8 cellular contexts compared by ENCODE assay signal in the genomic region with DNA sequence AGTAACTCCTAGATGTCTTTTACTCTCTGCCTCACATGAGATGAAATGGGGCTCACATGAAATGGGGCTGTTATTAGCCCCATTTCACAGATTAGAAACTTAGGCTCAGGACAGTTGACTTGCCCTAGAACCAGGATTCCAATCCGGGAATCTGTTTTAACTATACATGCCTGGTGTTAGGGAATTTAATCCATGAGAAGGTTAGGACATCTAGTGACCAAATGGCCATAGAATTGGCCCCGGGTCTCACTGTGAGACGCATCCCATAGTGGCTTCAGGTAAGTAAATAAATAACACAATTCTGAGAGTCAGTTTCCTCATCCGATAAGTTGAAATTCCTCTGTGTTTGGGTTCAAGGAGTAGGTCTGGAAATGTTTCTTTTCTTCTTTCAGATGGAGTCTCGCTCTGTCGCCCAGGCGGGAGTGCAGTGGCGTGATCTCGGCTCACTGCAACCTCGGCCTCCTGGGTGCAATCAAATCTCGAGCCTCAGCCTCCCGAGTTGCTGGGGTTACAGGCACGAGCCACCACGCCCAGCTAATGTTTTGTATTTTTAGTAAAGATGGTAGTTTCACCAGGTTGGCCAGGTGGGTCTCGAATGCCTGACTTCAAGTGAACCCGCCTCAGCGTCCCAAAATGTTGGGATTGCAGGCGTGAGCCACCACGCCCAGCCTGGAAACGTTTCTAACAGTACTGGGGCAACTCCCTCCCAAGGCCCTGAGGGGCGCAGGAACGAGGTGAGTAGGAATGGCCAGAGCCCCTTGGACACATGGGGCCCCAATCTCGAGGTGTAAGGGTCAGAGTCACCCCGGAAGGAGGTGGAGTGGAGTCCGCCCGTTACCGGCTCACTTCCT. TPM values are rescaled to one million over a fixed set of nuclear protein-coding genes. Genes with fewer than 3 reads are reported as not detected.
A peak's percentile ranks its signal among the peaks of the same experiment; 100 is the strongest.
DNase-seq lines count a peak whose midpoint lies in the region; ATAC-seq and TF ChIP-seq lines count a peak whose summit lies in the region.

No MANE protein-coding gene starts in this region.

- WGBS in esophagus muscularis mucosa: 65% methylated on average over 27 of the region's 27 CpGs

- H3K27me3 Mint-ChIP-seq in osteocyte (ENCODE audit: unreplicated experiment): no peaks in the 10 kb centered on the region

- peak overlapping the region; percentile 81 to 97 (median 88) for H3K4me3 ChIP-seq in esophagus muscularis mucosa

- H3K4me3 Mint-ChIP-seq in osteocyte (ENCODE audit: unreplicated experiment): peak overlapping the region; percentile 98

- TF ChIP-seq CTCF in esophagus muscularis mucosa (IDR thresholded peaks at IDR 0.05): no peak
- no peak for TF ChIP-seq CTCF in osteocyte (IDR thresholded peaks at IDR 0.05)

- H3K27me3 ChIP-seq in esophagus muscularis mucosa: peaks cover 0 to 1% (median 0%) of the 10 kb centered on the region in 4 donors

- no peak for TF ChIP-seq POLR2A in esophagus muscularis mucosa (IDR thresholded peaks at IDR 0.05; ENCODE audit: low read depth)

- H3K36me3 ChIP-seq in esophagus muscularis mucosa: peaks cover 13 to 18% (median 15%) of the 10 kb centered on the region in 4 donors

- H3K9me3 ChIP-seq in esophagus muscularis mucosa: no peaks in the 10 kb centered on the region

- H3K4me1 Mint-ChIP-seq in osteocyte (ENCODE audit: unreplicated experiment): peaks cover 33% of the 10 kb centered on the region

- peaks cover 6% of the 10 kb centered on the region for H3K36me3 Mint-ChIP-seq in osteocyte (ENCODE audit: unreplicated experiment)

- no peaks in the 10 kb centered on the region for H3K9me3 Mint-ChIP-seq in osteocyte (ENCODE audit: unreplicated experiment)

- no peak for TF ChIP-seq EP300 in esophagus muscularis mucosa (IDR thresholded peaks at IDR 0.05)

- H3K4me1 ChIP-seq in esophagus muscularis mucosa: peaks cover 22 to 44% (median 36%) of the 10 kb centered on the region in 4 donors

- ATAC-seq in GM18502 (IDR thresholded peaks at IDR 0.05; ENCODE audit: poor library complexity, unreplicated experiment): no peak

- H3K27ac ChIP-seq in esophagus muscularis mucosa (replicated peaks in 1 of 4): peak overlapping the region; percentile 95 to 97 (median 96)

- H3K27ac Mint-ChIP-seq in osteocyte (ENCODE audit: unreplicated experiment): peak overlapping the region; percentile 100

- intact Hi-C loops in esophagus muscularis mucosa (cut with DNase I): no loop called here

- DNase-seq in activated CD8-positive, alpha-beta memory T cell treated with anti-CD3 and anti-CD28 coated beads for 24 hours: peak; percentile 76
- no peak for DNase-seq in activated CD8-positive, alpha-beta memory T cell treated with anti-CD3 and anti-CD28 coated beads, Interleukin-2, amount 50 U/mL, for 4 hours
- peak; percentile 28 for DNase-seq in UCSD-AML1 (lab: John Stamatoyannopoulos, UW; ENCODE audit: unreplicated experiment)
- no peak for DNase-seq in esophagus muscularis mucosa (ENCODE audit: extremely low spot score)
- no peak for DNase-seq in osteocyte (ENCODE audit: extremely low spot score, unreplicated experiment)
- DNase-seq in GOT3 (lab: John Stamatoyannopoulos, UW): no peak
- no peak for DNase-seq in NCI-H1436 treated with DMSO at 0.1 percent for 48 hours (lab: John Stamatoyannopoulos, UW)

RNA-seq across cellular contexts. Expression of a gene that starts 1.2 kb away (rescaled TPM):
- 10 to 100 TPM; 15.0 to 28.4 (median 21.7) TPM for total RNA-seq in esophagus muscularis mucosa
- 15.2 and 15.5 TPM in 2 replicates for total RNA-seq in osteocyte

RNA-seq across cellular contexts. Expression of a gene that starts 4.7 kb away (rescaled TPM):
- 10 to 100 TPM in 2 of 4 donors, 1 to 10 TPM in 2; 8.6 to 27.6 (median 13.8) TPM for total RNA-seq in esophagus muscularis mucosa
- total RNA-seq in osteocyte: 0.38 and 0.55 TPM in 2 replicates

RNA-seq across cellular contexts. Expression of a gene that starts 57.5 kb away (rescaled TPM):
- total RNA-seq in esophagus muscularis mucosa (1 to 10 TPM in 3 of 4 donors, under 1 TPM in 1; 0.52 to 2.5 (median 1.5) TPM), osteocyte (0.64 and 1.0 TPM in 2 replicates)

Comparison
In these comparisons a context has a peak if more than half of its experiments do, and no peak if none do; other contexts are left out.
1. DNase-seq: peak in activated CD8-positive, alpha-beta memory T cell treated with anti-CD3 and anti-CD28 coated beads for 24 hours (single experiment) and UCSD-AML1 (single experiment); none in activated CD8-positive, alpha-beta memory T cell treated with anti-CD3 and anti-CD28 coated beads, Interleukin-2, amount 50 U/mL, for 4 hours (single experiment), esophagus muscularis mucosa (single experiment), osteocyte (single experiment), GOT3 (single experiment) and NCI-H1436 treated with DMSO at 0.1 percent for 48 hours (single experiment).